Comparison of ENCODE assay signal across 1 cellular context in genomic region chr1:228416217-228416971, GRCh38.
TF ChIP-seq lines count a peak whose summit lies in the region.

Gene TRIM17, minus strand, starts transcription at chr1:228416861. Its CDS starts 1,789 bp downstream, at chr1:228415072.

TF ChIP-seq in WTC11, 78 proteins besides CTCF, POLR2A, EP300 and RAD21 (continued from another document and continues in another):
- TF ChIP-seq AFF4 (CRISPR knock-in tag; IDR thresholded peaks at IDR 0.05; ENCODE audit: borderline replicate concordance) (no peak), CREB1 (CRISPR knock-in tag; IDR thresholded peaks at IDR 0.05) (no peak), JUN (CRISPR knock-in tag; IDR thresholded peaks at IDR 0.05) (no peak), NFYB (CRISPR knock-in tag; conservative IDR thresholded peaks at IDR 0.05; ENCODE audit: low read depth) (no peak), ELF4 (CRISPR knock-in tag; IDR thresholded peaks at IDR 0.05; ENCODE audit: low read depth) (no peak), PREB (CRISPR knock-in tag; IDR thresholded peaks at IDR 0.05; ENCODE audit: borderline replicate concordance) (no peak), USF1 (CRISPR knock-in tag; IDR thresholded peaks at IDR 0.05) (no peak), ZNF138 (CRISPR knock-in tag; conservative IDR thresholded peaks at IDR 0.05) (no peak), TCF7 (CRISPR knock-in tag; IDR thresholded peaks at IDR 0.05; ENCODE audit: low read depth) (no peak), ZNF425 (CRISPR knock-in tag; conservative IDR thresholded peaks at IDR 0.05) (no peak), ZNF263 (CRISPR knock-in tag; IDR thresholded peaks at IDR 0.05; ENCODE audit: low read depth) (0 out of 2 replicates have a peak, but pooled peaks have one; percentile 32), USF2 (CRISPR knock-in tag; IDR thresholded peaks at IDR 0.05) (no peak), TP53 (CRISPR knock-in tag; IDR thresholded peaks at IDR 0.05) (no peak), ERG (CRISPR knock-in tag; IDR thresholded peaks at IDR 0.05) (no peak), ZNF232 (CRISPR knock-in tag; IDR thresholded peaks at IDR 0.05) (peak; percentile 63; the same call in 1 of the 2 replicates), OVOL2 (CRISPR knock-in tag; IDR thresholded peaks at IDR 0.05; ENCODE audit: borderline replicate concordance) (no peak), SOX15 (CRISPR knock-in tag; IDR thresholded peaks at IDR 0.05) (no peak), MAX (CRISPR knock-in tag; IDR thresholded peaks at IDR 0.05) (peak; percentile 36; the same call in 1 of the 2 replicates), NR2C2 (CRISPR knock-in tag; IDR thresholded peaks at IDR 0.05) (no peak), MYBL2 (CRISPR knock-in tag; IDR thresholded peaks at IDR 0.05) (no peak), SP1 (CRISPR knock-in tag; conservative IDR thresholded peaks at IDR 0.05) (peak; percentile 41; the same call in 1 of the 2 replicates), FOXK1 (CRISPR knock-in tag; IDR thresholded peaks at IDR 0.05) (no peak), ATF2 (CRISPR knock-in tag; IDR thresholded peaks at IDR 0.05; ENCODE audit: borderline replicate concordance, low read depth) (no peak), STAT6 (CRISPR knock-in tag; conservative IDR thresholded peaks at IDR 0.05; ENCODE audit: low read depth) (no peak), NFATC4 (CRISPR knock-in tag; IDR thresholded peaks at IDR 0.05) (no peak), ATF6 (CRISPR knock-in tag; IDR thresholded peaks at IDR 0.05) (no peak), ZSCAN18 (CRISPR knock-in tag; IDR thresholded peaks at IDR 0.05) (no peak), JAZF1 (CRISPR knock-in tag; IDR thresholded peaks at IDR 0.05) (no peak), HMGA2 (CRISPR knock-in tag; IDR thresholded peaks at IDR 0.05) (no peak), ZNF281 (CRISPR knock-in tag; IDR thresholded peaks at IDR 0.05) (0 out of 2 replicates have a peak, but pooled peaks have one; percentile 14), ZNF219 (CRISPR knock-in tag; IDR thresholded peaks at IDR 0.05; ENCODE audit: borderline replicate concordance) (no peak), CREM (CRISPR knock-in tag; IDR thresholded peaks at IDR 0.05) (no peak), ZNF671 (CRISPR knock-in tag; IDR thresholded peaks at IDR 0.05) (no peak), PRRX2 (CRISPR knock-in tag; IDR thresholded peaks at IDR 0.05) (no peak)
